Comparison of ENCODE assay signal across 14 cellular contexts in the genomic region with DNA sequence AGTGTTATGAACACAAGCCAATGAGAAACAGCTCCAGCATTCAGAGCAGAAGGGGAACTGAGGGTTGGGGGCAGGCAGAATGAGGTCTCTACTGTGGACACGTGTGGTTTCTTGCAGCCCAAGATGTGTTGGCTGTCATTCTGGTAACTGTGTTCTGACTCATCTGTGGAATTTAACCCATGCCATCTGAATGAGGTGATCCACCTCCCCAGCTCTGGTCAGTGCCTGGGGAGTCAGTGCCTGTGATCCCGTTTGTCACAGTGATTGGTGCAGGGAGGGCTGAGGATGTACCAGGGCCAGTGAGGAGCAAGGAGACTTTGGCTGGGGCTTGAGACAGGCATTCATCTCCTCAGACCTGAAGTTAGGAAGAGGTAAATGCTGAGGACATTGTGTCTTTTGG.
DNase-seq lines count a peak whose midpoint lies in the region; ATAC-seq and TF ChIP-seq lines count a peak whose summit lies in the region.
"Had no signal": no experiment of that assay in that cellular context is flagged by ENCODE, and none has a peak within 500 bp of the region (broad histone marks: within the 10 kb centered on the region; RNA-seq: fewer than 3 reads in every experiment).

No MANE protein-coding gene starts in this region.

- in situ Hi-C loops in Caki2 (cut with HindIII; ENCODE audit: low pct_unique_long_range_greater_than_20kb, low sequenced_read_pairs): no loop called here
- in situ Hi-C loops in astrocyte of the spinal cord (cut with HindIII; ENCODE audit: low sequenced_read_pairs): no loop called here

- DNase-seq in Caki2 (ENCODE audit: low read depth) (peak; percentile 30), MG63 (peak; percentile 64), astrocyte of the spinal cord (ENCODE audit: low read depth, low spot score) (peak; percentile 78), mesothelial cell of epicardium (ENCODE audit: low spot score in 2 of 2, unreplicated experiment in 2 of 2) (no peak), endodermal cell (no peak)
- no peak for DNase-seq in activated CD4-positive, CD25-positive, alpha-beta regulatory T cell (lab: John Stamatoyannopoulos, UW)
- DNase-seq: activated CD4-positive, alpha-beta T cell treated with anti-CD3 and anti-CD28 coated beads, Interleukin-2, amount 50 U/mL, for 4 hours; effector memory CD8-positive, alpha-beta T cell; Karpas-422; naive B cell; NCI-H446 had no signal

- H3K4me1 Mint-ChIP-seq in mesothelial cell of epicardium (peaks cover 79% of the 10 kb centered on the region), endodermal cell (peaks cover 5% of the 10 kb centered on the region)
- H3K4me1 Mint-ChIP-seq: activated naive CD4-positive, alpha-beta T cell treated with anti-CD3 and anti-CD28 coated beads, Interleukin-2, amount 50 U/mL, for 24 hours; naive B cell had no signal

- H3K27me3 Mint-ChIP-seq in mesothelial cell of epicardium (ENCODE audit: low read depth) (no peaks in the 10 kb centered on the region), endodermal cell (ENCODE audit: insufficient read depth) (peaks cover 7% of the 10 kb centered on the region)
- H3K27me3 Mint-ChIP-seq: naive B cell had no signal

- H3K36me3 Mint-ChIP-seq in mesothelial cell of epicardium (no peaks in the 10 kb centered on the region), endodermal cell (ENCODE audit: low read depth) (no peaks in the 10 kb centered on the region)
- H3K36me3 Mint-ChIP-seq: activated naive CD4-positive, alpha-beta T cell treated with anti-CD3 and anti-CD28 coated beads, Interleukin-2, amount 50 U/mL, for 24 hours; naive B cell had no signal

- H3K4me3 ChIP-seq in MG63 (no peak overlapping the region), astrocyte of the spinal cord (ENCODE audit: low read depth, low read length) (no peak overlapping the region), endodermal cell (ENCODE audit: low read length) (no peak overlapping the region)

- TF ChIP-seq CTCF in astrocyte of the spinal cord (IDR thresholded peaks at IDR 0.05; ENCODE audit: low read depth, low read length) (no peak), mesothelial cell of epicardium (IDR thresholded peaks at IDR 0.05; ENCODE audit: unreplicated experiment) (no peak), endodermal cell (conservative IDR thresholded peaks at IDR 0.05) (no peak)

- no peak overlapping the region for H3K4me3 Mint-ChIP-seq in mesothelial cell of epicardium
- H3K4me3 Mint-ChIP-seq in endodermal cell: no peak overlapping the region
- H3K4me3 Mint-ChIP-seq: activated naive CD4-positive, alpha-beta T cell treated with anti-CD3 and anti-CD28 coated beads, Interleukin-2, amount 50 U/mL, for 24 hours; naive B cell had no signal

- peaks cover 9% of the 10 kb centered on the region for H3K9me3 Mint-ChIP-seq in mesothelial cell of epicardium
- H3K9me3 Mint-ChIP-seq in endodermal cell: no peaks in the 10 kb centered on the region
- H3K9me3 Mint-ChIP-seq: activated naive CD4-positive, alpha-beta T cell treated with anti-CD3 and anti-CD28 coated beads, Interleukin-2, amount 50 U/mL, for 24 hours had no signal

- H3K27ac ChIP-seq in endodermal cell (ENCODE audit: low read depth, low read length): no peak overlapping the region

- H3K27ac Mint-ChIP-seq in mesothelial cell of epicardium: peak overlapping the region; percentile 70
- no peak overlapping the region for H3K27ac Mint-ChIP-seq in endodermal cell
- H3K27ac Mint-ChIP-seq: activated naive CD4-positive, alpha-beta T cell treated with anti-CD3 and anti-CD28 coated beads, Interleukin-2, amount 50 U/mL, for 24 hours; effector memory CD8-positive, alpha-beta T cell; naive B cell had no signal

- H3K9ac ChIP-seq in endodermal cell (ENCODE audit: extremely low read depth, low read length, poor library complexity, severe bottlenecking): no peak overlapping the region

- H3K4me1 ChIP-seq in endodermal cell (ENCODE audit: control insufficient read depth, insufficient read depth, low read length): no peaks in the 10 kb centered on the region

- ATAC-seq in HG03175 (IDR thresholded peaks at IDR 0.05; ENCODE audit: unreplicated experiment) (no peak), HG03571 (IDR thresholded peaks at IDR 0.05; ENCODE audit: unreplicated experiment) (no peak)
- ATAC-seq: effector memory CD8-positive, alpha-beta T cell had no signal

- H3K36me3 ChIP-seq in MG63: no peaks in the 10 kb centered on the region
- H3K36me3 ChIP-seq in endodermal cell (ENCODE audit: control insufficient read depth, insufficient read depth, low read length): no peaks in the 10 kb centered on the region

- WGBS in endodermal cell (ENCODE audit: insufficient coverage in 1 of 2, insufficient read length in 1 of 2), 2 experiments: 89% methylated on average over 2 of the region's 2 CpGs; no CpG with 5 or more reads in 1 of the 2 experiments

- H3K27me3 ChIP-seq in MG63 (no peaks in the 10 kb centered on the region), endodermal cell (ENCODE audit: control insufficient read depth, insufficient read depth, low read length, poor library complexity, severe bottlenecking) (no peaks in the 10 kb centered on the region)

- H3K9me3 ChIP-seq in MG63 (peaks cover 4% of the 10 kb centered on the region; the same call in 1 of the 2 replicates), endodermal cell (ENCODE audit: control insufficient read depth, low read length) (no peaks in the 10 kb centered on the region)

Comparison
In these comparisons a context has a peak if more than half of its experiments do, and no peak if none do; other contexts are left out.
1. DNase-seq: peak in Caki2 (single experiment), MG63 (single experiment) and astrocyte of the spinal cord (single experiment); none in mesothelial cell of epicardium (0 of 2), endodermal cell (single experiment) and activated CD4-positive, CD25-positive, alpha-beta regulatory T cell (0 of 4).